Comparison of ENCODE assay signal across 9 cellular contexts in the genomic region with DNA sequence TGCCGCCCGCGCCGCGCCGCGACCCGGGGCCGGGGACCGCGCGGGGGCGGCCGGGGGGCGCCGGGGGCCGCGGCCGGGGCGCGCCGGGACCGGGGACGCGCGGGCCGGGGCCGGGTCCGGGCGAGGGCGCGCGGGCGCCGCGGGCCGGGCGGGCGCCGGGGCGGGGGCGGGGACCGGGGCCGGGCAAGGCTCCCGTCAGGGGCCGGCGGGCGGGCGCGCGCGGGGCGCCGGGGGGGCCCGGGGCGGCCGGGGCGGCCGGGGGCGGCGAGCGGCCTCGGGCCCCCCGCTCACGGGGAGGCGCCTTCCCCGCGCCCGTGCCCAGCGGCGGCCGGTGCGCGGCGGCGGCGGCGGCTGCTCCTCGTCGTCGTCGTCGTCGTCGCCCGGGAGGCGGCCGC. TPM values are rescaled to one million over a fixed set of nuclear protein-coding genes. Genes with fewer than 3 reads are reported as not detected.
DNase-seq lines count a peak whose midpoint lies in the region; ATAC-seq, FAIRE-seq and TF ChIP-seq lines count a peak whose summit lies in the region.
"Had no signal": no experiment of that assay in that cellular context is flagged by ENCODE, and none has a peak within 500 bp of the region (broad histone marks: within the 10 kb centered on the region; RNA-seq: fewer than 3 reads in every experiment).

No MANE protein-coding gene starts in this region.

- H3K36me3 Mint-ChIP-seq in activated T-cell treated with anti-CD3 and anti-CD28 coated beads, Interleukin-2, amount 50 U/mL, for 72 hours (ENCODE audit: insufficient read depth in 2 of 2): peaks cover 2 to 3% of the 10 kb centered on the region in 2 donors
- no peaks in the 10 kb centered on the region for H3K36me3 Mint-ChIP-seq in activated naive CD8-positive, alpha-beta T cell

- no peak for TF ChIP-seq CTCF in kidney (IDR thresholded peaks at IDR 0.05; ENCODE audit: borderline replicate concordance, extremely low read depth, insufficient read depth)
- no peak for TF ChIP-seq CTCF in tibial artery (IDR thresholded peaks at IDR 0.05)
- TF ChIP-seq CTCF in left lung (IDR thresholded peaks at IDR 0.05): no peak

- H3K9me3 ChIP-seq in kidney (ENCODE audit: control insufficient read depth in 1 of 2, low read length in 2 of 2) (no peaks in the 10 kb centered on the region), tibial artery (no peaks in the 10 kb centered on the region), left lung (no peaks in the 10 kb centered on the region)

- H3K4me3 Mint-ChIP-seq in activated T-cell treated with anti-CD3 and anti-CD28 coated beads, Interleukin-2, amount 50 U/mL, for 72 hours: peak overlapping the region; percentile 94 to 96
- peak overlapping the region; percentile 78 for H3K4me3 Mint-ChIP-seq in activated naive CD8-positive, alpha-beta T cell

- H3K27ac Mint-ChIP-seq in activated T-cell treated with anti-CD3 and anti-CD28 coated beads, Interleukin-2, amount 50 U/mL, for 72 hours: no peak overlapping the region
- H3K27ac Mint-ChIP-seq in activated naive CD8-positive, alpha-beta T cell: no peak overlapping the region

- H3K27me3 Mint-ChIP-seq in activated T-cell treated with anti-CD3 and anti-CD28 coated beads, Interleukin-2, amount 50 U/mL, for 72 hours (ENCODE audit: low read depth): peaks cover 9% of the 10 kb centered on the region
- H3K27me3 Mint-ChIP-seq in activated naive CD8-positive, alpha-beta T cell: no peaks in the 10 kb centered on the region

- H3K9me3 Mint-ChIP-seq in activated T-cell treated with anti-CD3 and anti-CD28 coated beads, Interleukin-2, amount 50 U/mL, for 72 hours: no peaks in the 10 kb centered on the region
- no peaks in the 10 kb centered on the region for H3K9me3 Mint-ChIP-seq in activated naive CD8-positive, alpha-beta T cell (ENCODE audit: low read depth)

- H3K4me3 ChIP-seq in kidney (ENCODE audit: low read length in 2 of 2) (peak overlapping the region; percentile 50 to 56), tibial artery (peak overlapping the region; percentile 64 to 68), left lung (peak overlapping the region in 1 of 2 donors; percentile 51)

- peak overlapping the region in 1 of 2 donors; percentile 37 for H3K27ac ChIP-seq in kidney (ENCODE audit: low read depth in 2 of 2, low read length in 2 of 2)
- H3K27ac ChIP-seq in tibial artery: peak overlapping the region; percentile 73
- H3K27ac ChIP-seq in left lung: no peak overlapping the region

- H3K27me3 ChIP-seq in tibial artery: no peaks in the 10 kb centered on the region
- H3K27me3 ChIP-seq in left lung: peaks cover 0 to 8% of the 10 kb centered on the region in 2 donors

- H3K4me1 ChIP-seq in kidney (ENCODE audit: control insufficient read depth in 1 of 2, insufficient read depth in 1 of 2, low read depth in 1 of 2, low read length in 2 of 2) (peaks cover 33% of the 10 kb centered on the region in 2 donors), tibial artery (peaks cover 0 to 53% (median 44%) of the 10 kb centered on the region in 4 donors), left lung (peaks cover 11 to 57% of the 10 kb centered on the region in 2 donors)

- intact Hi-C loops in kidney (cut with DNase I) (no loop called here), tibial artery (cut with DNase I; ENCODE audit: low total_unique reads) (loop anchor here (2.0 kb wide), 1 partner anchor 99 kb away; a partner anchor contains a TSS), left lung (cut with DNase I) (no loop called here)

- no peak for DNase-seq in activated T-cell treated with anti-CD3 and anti-CD28 coated beads, Interleukin-2, amount 50 U/mL, for 72 hours
- no peak for DNase-seq in activated T-cell treated with anti-CD3 and anti-CD28 coated beads, Interleukin-2, amount 50 U/mL, for 1 hour
- no peak for DNase-seq in kidney
- DNase-seq in tibial artery: no peak
- DNase-seq in left lung: no peak
- DNase-seq in activated gamma-delta T cell (lab: John Stamatoyannopoulos, UW): no peak
- DNase-seq in SHP77 (lab: John Stamatoyannopoulos, UW): no peak

- H3K9ac ChIP-seq in kidney (ENCODE audit: low read length in 2 of 2): no peak overlapping the region

- H3K36me3 ChIP-seq in kidney (ENCODE audit: control insufficient read depth in 1 of 2, insufficient read depth in 2 of 2, low read length in 2 of 2): no peaks in the 10 kb centered on the region
- no peaks in the 10 kb centered on the region for H3K36me3 ChIP-seq in tibial artery
- H3K36me3 ChIP-seq in left lung: no peaks in the 10 kb centered on the region

- no peak for FAIRE-seq in kidney (lab: Jason Lieb, UNC)
- FAIRE-seq: D721Med had no signal

- H3K4me1 Mint-ChIP-seq in activated T-cell treated with anti-CD3 and anti-CD28 coated beads, Interleukin-2, amount 50 U/mL, for 72 hours (ENCODE audit: low read depth): peaks cover 84% of the 10 kb centered on the region
- H3K4me1 Mint-ChIP-seq in activated naive CD8-positive, alpha-beta T cell (ENCODE audit: low read depth): peaks cover 54% of the 10 kb centered on the region

- no peak for ATAC-seq in activated T-cell treated with anti-CD3 and anti-CD28 coated beads, Interleukin-2, amount 50 U/mL, for 72 hours (replicated peaks in 1 of 2)
- no peak for ATAC-seq in left lung

RNA-seq across cellular contexts. Expression of a gene that starts 0.6 kb away (rescaled TPM):
- 10 to 100 TPM; 13.6 to 14.1 TPM for total RNA-seq in activated T-cell treated with anti-CD3 and anti-CD28 coated beads, Interleukin-2, amount 50 U/mL, for 72 hours
- total RNA-seq in kidney (32.8 TPM), left lung (10 to 100 TPM; 23.4 to 24.1 TPM)
- 6.4 TPM for polyA plus RNA-seq in kidney (ENCODE audit: insufficient read depth, low read depth, low replicate concordance)

Comparison
In these comparisons a context has a peak if more than half of its experiments do, and no peak if none do; other contexts are left out.
1. H3K27ac ChIP-seq: peak in tibial artery (2 of 2); none in left lung (0 of 2).